Comparison of ENCODE assay signal across 25 cellular contexts in genomic region chr2:149727927-149728326, GRCh38.
"Had no signal": no experiment of that assay in that cellular context is flagged by ENCODE, and none has a peak within 500 bp of the region (broad histone marks: within the 10 kb centered on the region; RNA-seq: fewer than 3 reads in every experiment).

No MANE protein-coding gene starts in this region.

- ATAC-seq: activated CD4-positive, CD25-positive, alpha-beta regulatory T cell treated with anti-CD3 and anti-CD28 coated beads, Interleukin-2, amount 50 U/mL, for 24 hours; activated CD8-positive, alpha-beta T cell treated with anti-CD3 and anti-CD28 coated beads, Interleukin-2, amount 10 ng/mL, durations not matched to agents 7 days and 5 days; K562; SK-N-SH treated with all-trans-retinoic acid at 6 μM for 48 hours had no signal

- H3K27ac Mint-ChIP-seq: activated CD8-positive, alpha-beta T cell treated with anti-CD3 and anti-CD28 coated beads, Interleukin-2, amount 10 ng/mL, durations not matched to agents 7 days and 5 days; activated naive CD4-positive, alpha-beta T cell treated with anti-CD3 and anti-CD28 coated beads for 36 hours; activated naive CD8-positive, alpha-beta T cell; T-helper 1 cell treated with Interleukin-12 subunit alpha and Interleukin-12 subunit beta and Interleukin-4 antibody, amounts not matched to agents 30 μg/mL and 1 μg/mL, for 36 hours had no signal

- FAIRE-seq: K562 had no signal

- H3K4me1 ChIP-seq: Peyer's patch had no signal

- H3K36me3 ChIP-seq: Peyer's patch, SJSA1 had no signal

- H3K4me3 ChIP-seq: K562, Peyer's patch, SJSA1 had no signal

- H3K27me3 ChIP-seq: Peyer's patch, SJSA1 had no signal

- H3K9me3 ChIP-seq: Peyer's patch, SJSA1 had no signal

- H3K4me3 Mint-ChIP-seq: activated CD8-positive, alpha-beta T cell treated with anti-CD3 and anti-CD28 coated beads, Interleukin-2, amount 10 ng/mL, durations not matched to agents 7 days and 5 days; activated naive CD4-positive, alpha-beta T cell treated with anti-CD3 and anti-CD28 coated beads for 36 hours; activated naive CD8-positive, alpha-beta T cell; brain; T-helper 1 cell treated with Interleukin-12 subunit alpha and Interleukin-12 subunit beta and Interleukin-4 antibody, amounts not matched to agents 30 μg/mL and 1 μg/mL, for 36 hours had no signal

- H3K36me3 Mint-ChIP-seq: activated naive CD8-positive, alpha-beta T cell; brain had no signal

- DNase-seq: activated CD4-positive, alpha-beta T cell treated with anti-CD3 and anti-CD28 coated beads for 4 hours; activated CD8-positive, alpha-beta memory T cell treated with anti-CD3 and anti-CD28 coated beads, Interleukin-2, amount 50 U/mL, for 48 hours; activated CD8-positive, alpha-beta T cell treated with anti-CD3 and anti-CD28 coated beads, Interleukin-2, amount 10 ng/mL, durations not matched to agents 7 days and 5 days; activated effector memory CD4-positive, alpha-beta T cell treated with Interleukin-2 at 50 U/mL for 16 hours; activated naive CD4-positive, alpha-beta T cell treated with anti-CD3 and anti-CD28 coated beads for 36 hours; activated T-cell treated with anti-CD3 and anti-CD28 coated beads, Interleukin-2, amount 50 U/mL, for 1 hour; aorta; Karpas-422; MM.1S; NCI-H1105 treated with DMSO at 0.1 percent for 48 hours; NCI-H1436 treated with DMSO at 0.1 percent for 48 hours; NCI-H187; NCI-H2081; NCI-H446; NCI-H524; Peyer's patch; SHP77 had no signal

- H3K27ac ChIP-seq: Peyer's patch, RWPE1, SJSA1 had no signal

- H3K9me3 Mint-ChIP-seq: activated naive CD4-positive, alpha-beta T cell treated with anti-CD3 and anti-CD28 coated beads for 36 hours; brain; T-helper 1 cell treated with Interleukin-12 subunit alpha and Interleukin-12 subunit beta and Interleukin-4 antibody, amounts not matched to agents 30 μg/mL and 1 μg/mL, for 36 hours had no signal
